Comparison of ENCODE assay signal across 25 cellular contexts in genomic region chr22:35905894-35906293, GRCh38.
DNase-seq lines count a peak whose midpoint lies in the region; TF ChIP-seq lines count a peak whose summit lies in the region.
"Had no signal": no experiment of that assay in that cellular context is flagged by ENCODE, and none has a peak within 500 bp of the region (broad histone marks: within the 10 kb centered on the region; RNA-seq: fewer than 3 reads in every experiment).

No MANE protein-coding gene starts in this region.

- H3K4me2 ChIP-seq in OCI-LY1 (ENCODE audit: low read length), result no peak overlapping the region
- H3K4me2 ChIP-seq in smooth muscle cell, result peak overlapping the region; percentile 52
- no peak overlapping the region for H3K4me2 ChIP-seq in mesenchymal stem cell (ENCODE audit: low read length, poor library complexity, severe bottlenecking)
- H3K4me2 ChIP-seq: KMS-11 had no signal

- no peaks in the 10 kb centered on the region for H3K9me3 ChIP-seq in OCI-LY1 (ENCODE audit: low read length)
- no peaks in the 10 kb centered on the region for H3K9me3 ChIP-seq in smooth muscle cell (replicated peaks; ENCODE audit: low read depth)
- H3K9me3 ChIP-seq in mesenchymal stem cell (ENCODE audit: control insufficient read depth, low read length), result no peaks in the 10 kb centered on the region
- H3K9me3 ChIP-seq in SJCRH30 (replicated peaks), result no peaks in the 10 kb centered on the region
- H3K9me3 ChIP-seq: BLaER1 treated with 17β-estradiol and CSF1 and Interleukin-3, amounts not matched to agents 10 nM and 100 nM had no signal

- peaks cover 37% of the 10 kb centered on the region for H3K79me1 ChIP-seq in mesenchymal stem cell (replicated peaks; ENCODE audit: low read length, poor library complexity, severe bottlenecking)

- H3K27me3 ChIP-seq in OCI-LY1 (ENCODE audit: insufficient read depth, low read length) (no peaks in the 10 kb centered on the region), smooth muscle cell (ENCODE audit: low read depth) (no peaks in the 10 kb centered on the region), mesenchymal stem cell (ENCODE audit: control insufficient read depth in 1 of 2, insufficient read depth in 1 of 2, low read length in 2 of 2) (no peaks in the 10 kb centered on the region), SJCRH30 (no peaks in the 10 kb centered on the region)
- H3K27me3 ChIP-seq: BLaER1 treated with 17β-estradiol and CSF1 and Interleukin-3, amounts not matched to agents 10 nM and 100 nM had no signal

- H3K27ac Mint-ChIP-seq in activated naive CD4-positive, alpha-beta T cell treated with anti-CD3 and anti-CD28 coated beads, Interleukin-2, amount 50 U/mL, for 24 hours, result peak overlapping the region; percentile 57
- H3K27ac Mint-ChIP-seq: CD8-positive, alpha-beta T cell had no signal

- no peaks in the 10 kb centered on the region for H3K36me3 Mint-ChIP-seq in activated naive CD4-positive, alpha-beta T cell treated with anti-CD3 and anti-CD28 coated beads, Interleukin-2, amount 50 U/mL, for 24 hours
- H3K36me3 Mint-ChIP-seq: CD8-positive, alpha-beta T cell had no signal

- H3K9me3 Mint-ChIP-seq in activated naive CD4-positive, alpha-beta T cell treated with anti-CD3 and anti-CD28 coated beads, Interleukin-2, amount 50 U/mL, for 24 hours, result no peaks in the 10 kb centered on the region
- H3K9me3 Mint-ChIP-seq: CD8-positive, alpha-beta T cell had no signal

- H3K4me3 Mint-ChIP-seq in activated naive CD4-positive, alpha-beta T cell treated with anti-CD3 and anti-CD28 coated beads, Interleukin-2, amount 50 U/mL, for 24 hours, result no peak overlapping the region
- H3K4me3 Mint-ChIP-seq: CD8-positive, alpha-beta T cell had no signal

- H3K9ac ChIP-seq in OCI-LY1 (ENCODE audit: low read length) (no peak overlapping the region), smooth muscle cell (ENCODE audit: low read depth) (no peak overlapping the region), mesenchymal stem cell (ENCODE audit: low read length) (no peak overlapping the region)
- H3K9ac ChIP-seq: BLaER1 treated with 17β-estradiol and CSF1 and Interleukin-3, amounts not matched to agents 10 nM and 100 nM; KMS-11 had no signal

- no peak overlapping the region for H3K23ac ChIP-seq in mesenchymal stem cell (ENCODE audit: low read length in 2 of 2)

- no peaks in the 10 kb centered on the region for H4K20me1 ChIP-seq in OCI-LY1 (ENCODE audit: insufficient read depth, low read length)
- H4K20me1 ChIP-seq in smooth muscle cell (ENCODE audit: low read depth), result peaks cover 60% of the 10 kb centered on the region
- H4K20me1 ChIP-seq: BLaER1 treated with 17β-estradiol and CSF1 and Interleukin-3, amounts not matched to agents 10 nM and 100 nM had no signal

- H3K27ac ChIP-seq in OCI-LY1 (ENCODE audit: low read depth, low read length, poor library complexity, severe bottlenecking) (peak overlapping the region; percentile 84), smooth muscle cell (ENCODE audit: low read depth) (peak overlapping the region; percentile 70), mesenchymal stem cell (ENCODE audit: low read length, poor library complexity, severe bottlenecking) (no peak overlapping the region), SJCRH30 (no peak overlapping the region)
- H3K27ac ChIP-seq: 22Rv1; BLaER1 treated with 17β-estradiol and CSF1 and Interleukin-3, amounts not matched to agents 10 nM and 100 nM; KMS-11 had no signal

- H3K9me2 ChIP-seq in OCI-LY1 (ENCODE audit: low read depth, low read length), result no peaks in the 10 kb centered on the region

- H3K4me1 Mint-ChIP-seq in activated naive CD4-positive, alpha-beta T cell treated with anti-CD3 and anti-CD28 coated beads, Interleukin-2, amount 50 U/mL, for 24 hours, result peaks cover 5% of the 10 kb centered on the region

- H2AFZ ChIP-seq in OCI-LY1 (ENCODE audit: low read length), result no peak overlapping the region
- H2AFZ ChIP-seq in smooth muscle cell (ENCODE audit: low read depth), result no peak overlapping the region
- no peak overlapping the region for H2AFZ ChIP-seq in mesenchymal stem cell (ENCODE audit: low read depth, low read length)

- no peak overlapping the region for H2AK5ac ChIP-seq in mesenchymal stem cell (ENCODE audit: low read length, severe bottlenecking)

- H3F3A ChIP-seq in OCI-LY1 (ENCODE audit: insufficient read depth, low read length) (peaks cover 10% of the 10 kb centered on the region; the same call in 1 of the 2 replicates), smooth muscle cell (ENCODE audit: low read depth) (peaks cover 18% of the 10 kb centered on the region)

- H3K4me3 ChIP-seq in OCI-LY1 (ENCODE audit: low read depth, low read length, poor library complexity, severe bottlenecking) (no peak overlapping the region), epithelial cell of esophagus (ENCODE audit: low read length) (no peak overlapping the region), smooth muscle cell (no peak overlapping the region), mesenchymal stem cell (ENCODE audit: insufficient read depth in 1 of 2, low read depth in 1 of 2, low read length in 2 of 2) (no peak overlapping the region), SJCRH30 (no peak overlapping the region)
- H3K4me3 ChIP-seq: BLaER1 treated with 17β-estradiol and CSF1 and Interleukin-3, amounts not matched to agents 10 nM and 100 nM had no signal

- H3K27me3 Mint-ChIP-seq in activated naive CD4-positive, alpha-beta T cell treated with anti-CD3 and anti-CD28 coated beads, Interleukin-2, amount 50 U/mL, for 24 hours, result peaks cover 2% of the 10 kb centered on the region

- no peak overlapping the region for H2BK15ac ChIP-seq in mesenchymal stem cell (ENCODE audit: low read depth, poor library complexity, severe bottlenecking)

- H4K91ac ChIP-seq in mesenchymal stem cell (ENCODE audit: low read length), result no peak overlapping the region

- no peak overlapping the region for H2BK120ac ChIP-seq in mesenchymal stem cell (ENCODE audit: low read depth, low read length)

- WGBS in smooth muscle cell (ENCODE audit: low lambda C conversion rate), result 17% methylated on average over 1 of the region's 1 CpG
- WGBS in mesenchymal stem cell, result 71% methylated on average over 1 of the region's 1 CpG

- H3K14ac ChIP-seq in mesenchymal stem cell (ENCODE audit: low read length in 2 of 2), result no peak overlapping the region

- H3K79me2 ChIP-seq in OCI-LY1 (ENCODE audit: insufficient read depth, low read length) (no peaks in the 10 kb centered on the region), smooth muscle cell (ENCODE audit: low read depth) (peaks cover 86% of the 10 kb centered on the region)

- H3K36me3 ChIP-seq in OCI-LY1 (ENCODE audit: insufficient read depth, low read length) (no peaks in the 10 kb centered on the region), smooth muscle cell (ENCODE audit: low read depth) (no peaks in the 10 kb centered on the region), mesenchymal stem cell (ENCODE audit: control insufficient read depth in 1 of 2, insufficient read depth in 2 of 2, low read depth in 1 of 2, low read length in 2 of 2) (no peaks in the 10 kb centered on the region), SJCRH30 (0 out of 2 replicates have a peak, but pooled peaks cover 3% of the 10 kb centered on the region)
- H3K36me3 ChIP-seq: BLaER1 treated with 17β-estradiol and CSF1 and Interleukin-3, amounts not matched to agents 10 nM and 100 nM had no signal

- H2BK5ac ChIP-seq in mesenchymal stem cell (ENCODE audit: low read depth, low read length, poor library complexity, severe bottlenecking), result no peak overlapping the region

- DNase-seq in activated naive CD4-positive, alpha-beta T cell treated with anti-CD3 and anti-CD28 coated beads, Interleukin-2, amount 50 U/mL, for 16 hours, result no peak
- DNase-seq in epithelial cell of esophagus (ENCODE audit: low read depth), result peak; percentile 37
- no peak for DNase-seq in smooth muscle cell (lab: John Stamatoyannopoulos, UW; ENCODE audit: unreplicated experiment)
- DNase-seq in mesenchymal stem cell, result no peak
- no peak for DNase-seq in SJCRH30
- DNase-seq in putamen (ENCODE audit: low spot score), result no peak
- DNase-seq: ACHN; CD8-positive, alpha-beta T cell; GDM1; GOT3; HCEC 1CT; IMR-90; NCI-H1092 treated with DMSO at 0.1 percent for 48 hours; NCI-H1436 treated with DMSO at 0.1 percent for 48 hours; NCI-H2029; NCI-H345; NCI-H524; NCI-H774; OCI-M1; Right ventricle myocardium superior had no signal

- H2BK12ac ChIP-seq in mesenchymal stem cell (ENCODE audit: low read length in 2 of 2), result no peak overlapping the region

- H3K4ac ChIP-seq in mesenchymal stem cell (ENCODE audit: low read depth in 1 of 2, low read length in 2 of 2), result no peak overlapping the region

- H3K4me1 ChIP-seq in OCI-LY1 (ENCODE audit: insufficient read depth, low read length, severe bottlenecking) (peaks cover 68% of the 10 kb centered on the region), smooth muscle cell (ENCODE audit: low read depth) (peaks cover 20% of the 10 kb centered on the region), mesenchymal stem cell (ENCODE audit: control insufficient read depth, insufficient read depth, low read depth, low read length) (peaks cover 9% of the 10 kb centered on the region), SJCRH30 (peaks cover 48% of the 10 kb centered on the region)

- no peak overlapping the region for H3K18ac ChIP-seq in mesenchymal stem cell (ENCODE audit: low read depth in 1 of 2, low read length in 2 of 2)

- TF ChIP-seq CTCF in OCI-LY1 (IDR thresholded peaks at IDR 0.05; ENCODE audit: low read length) (no peak), epithelial cell of esophagus (IDR thresholded peaks at IDR 0.05; ENCODE audit: insufficient read depth, low read depth, low read length, missing control alignments) (no peak), smooth muscle cell (IDR thresholded peaks at IDR 0.05; ENCODE audit: borderline replicate concordance, insufficient read depth, poor library complexity, severe bottlenecking) (no peak)

- no peak overlapping the region for H4K8ac ChIP-seq in mesenchymal stem cell (ENCODE audit: low read length)

Comparison
In these comparisons a context has a peak if more than half of its experiments do, and no peak if none do; other contexts are left out.
1. H3K27ac ChIP-seq: peak in OCI-LY1 (single experiment) and smooth muscle cell (single experiment); none in mesenchymal stem cell (single experiment) and SJCRH30 (single experiment).